Comparison of ENCODE assay signal across 13 cellular contexts in genomic region chr6:168102093-168102985, GRCh38. TPM values are rescaled to one million over a fixed set of nuclear protein-coding genes. Genes with fewer than 3 reads are reported as not detected.
A peak's percentile ranks its signal among the peaks of the same experiment; 100 is the strongest.
DNase-seq lines count a peak whose midpoint lies in the region; ATAC-seq and TF ChIP-seq lines count a peak whose summit lies in the region.
"Had no signal": no experiment of that assay in that cellular context is flagged by ENCODE, and none has a peak within 500 bp of the region (broad histone marks: within the 10 kb centered on the region; RNA-seq: fewer than 3 reads in every experiment).

No MANE protein-coding gene starts in this region.

- DNase-seq in Right ventricle myocardium inferior (ENCODE audit: missing footprints) (peak; percentile 25), Right ventricle myocardium superior (no peak), NCI-H510A (lab: John Stamatoyannopoulos, UW) (peak; percentile 77), upper lobe of right lung (peak; percentile 53), MG63 (no peak)
- DNase-seq: cerebellar nuclear complex; stimulated activated CD8-positive, alpha-beta memory T cell treated with anti-CD3 and anti-CD28 coated beads, Interleukin-4, amount 100 ng/mL, for 48 hours had no signal

- ATAC-seq in Right ventricle myocardium inferior (no peak), Right ventricle myocardium superior (ENCODE audit: poor library complexity) (no peak), upper lobe of right lung (no peak), GM19455 (IDR thresholded peaks at IDR 0.05; ENCODE audit: unreplicated experiment) (no peak), HG03135 (IDR thresholded peaks at IDR 0.05; ENCODE audit: unreplicated experiment) (no peak)

- TF ChIP-seq CTCF in upper lobe of right lung (IDR thresholded peaks at IDR 0.05): no peak

- intact Hi-C loops in Right ventricle myocardium inferior (cut with DNase I): no loop called here
- intact Hi-C loops in Right ventricle myocardium superior (cut with DNase I): no loop called here
- intact Hi-C loops in upper lobe of right lung (cut with DNase I): no loop called here

- peaks cover 52% of the 10 kb centered on the region for H3K27me3 ChIP-seq in upper lobe of right lung
- H3K27me3 ChIP-seq in MG63: no peaks in the 10 kb centered on the region

- peak overlapping the region; percentile 16; the same call in 1 of the 2 replicates for H3K4me3 ChIP-seq in iPS-18c (ENCODE audit: insufficient read depth, low read depth, low read length)
- H3K4me3 ChIP-seq in upper lobe of right lung: no peak overlapping the region
- H3K4me3 ChIP-seq in MG63: no peak overlapping the region

- H3K9me3 ChIP-seq in iPS-18c (ENCODE audit: control insufficient read depth, insufficient read depth, low read length) (no peaks in the 10 kb centered on the region), upper lobe of right lung (no peaks in the 10 kb centered on the region), MG63 (no peaks in the 10 kb centered on the region)

- no peaks in the 10 kb centered on the region for H3K4me1 ChIP-seq in upper lobe of right lung

- H3K36me3 ChIP-seq in upper lobe of right lung: no peaks in the 10 kb centered on the region
- H3K36me3 ChIP-seq in MG63: no peaks in the 10 kb centered on the region

- H3K27ac ChIP-seq in upper lobe of right lung: no peak overlapping the region
- H3K27ac ChIP-seq: epithelial cell of prostate had no signal

RNA-seq across cellular contexts. Expression of gene FRMD1, which starts 23.3 kb away (rescaled TPM):
- total RNA-seq in Right ventricle myocardium inferior (0.41 TPM), Right ventricle myocardium superior (1.0 TPM), upper lobe of right lung (0.09 TPM)
- not detected in 2 replicates for total RNA-seq in MG63 (2014; rRNA removed; shearing (Covaris generic); ENCODE audit: low replicate concordance)
- total RNA-seq: A673, NCI-H460 had no signal

Comparison
In these comparisons a context has a peak if more than half of its experiments do, and no peak if none do; other contexts are left out.
1. DNase-seq: peak in Right ventricle myocardium inferior (single experiment), NCI-H510A (single experiment) and upper lobe of right lung (single experiment); none in Right ventricle myocardium superior (single experiment) and MG63 (single experiment).